In the genomic region with DNA sequence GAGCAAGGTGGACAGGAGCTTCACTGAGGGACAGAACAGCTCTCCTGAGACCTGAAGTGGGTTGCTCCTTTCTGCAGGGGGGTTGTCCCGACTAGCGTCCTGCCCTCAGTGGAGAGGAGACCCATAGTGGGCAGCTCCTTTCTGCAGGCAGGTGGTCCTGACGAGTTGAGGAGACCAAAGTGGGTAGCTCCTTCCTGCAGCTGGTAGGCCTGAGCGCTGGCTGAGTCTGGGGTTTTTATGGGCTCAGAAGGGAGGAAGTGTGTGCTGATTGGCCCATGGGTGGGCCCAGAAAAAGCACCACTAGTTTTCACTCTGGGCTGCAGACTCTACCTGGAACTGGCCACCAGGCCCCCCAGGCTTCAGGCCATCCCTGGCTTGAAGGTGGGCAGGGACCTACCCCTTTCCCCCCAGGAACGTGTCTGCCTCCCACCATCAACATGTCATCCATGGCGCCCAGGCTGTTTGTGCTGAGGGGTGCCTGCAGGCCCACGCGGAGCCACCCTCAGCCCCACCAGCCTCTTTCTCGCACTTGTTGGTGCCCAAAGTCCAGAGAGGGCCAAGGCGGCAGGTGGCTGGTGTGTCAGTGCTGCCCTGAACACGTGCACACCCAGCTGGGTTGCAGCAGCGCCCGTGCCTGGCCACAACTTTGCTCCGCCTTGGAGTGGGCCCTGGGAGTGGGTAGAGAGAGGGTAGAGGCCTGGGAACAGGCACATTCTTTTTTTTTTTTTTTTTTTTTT, we compare ENCODE assay signal across 1 cellular context.
TF ChIP-seq lines count a peak whose summit lies in the region.

No MANE protein-coding gene starts in this region.

TF ChIP-seq in GM23338, 12 proteins besides CTCF, POLR2A, EP300 and RAD21:
- TF ChIP-seq NANOG (IDR thresholded peaks at IDR 0.05; ENCODE audit: borderline replicate concordance) (no peak), CREB1 (CRISPR knock-in tag; IDR thresholded peaks at IDR 0.05; ENCODE audit: low read depth) (no peak), ZNF462 (CRISPR knock-in tag; IDR thresholded peaks at IDR 0.05) (no peak), ZNF114 (CRISPR knock-in tag; IDR thresholded peaks at IDR 0.05) (no peak), EZH2phosphoT487 (IDR thresholded peaks at IDR 0.05; ENCODE audit: unreplicated experiment) (no peak), JUNB (IDR thresholded peaks at IDR 0.05; ENCODE audit: unreplicated experiment) (no peak), POLR2AphosphoS5 (IDR thresholded peaks at IDR 0.05; ENCODE audit: low read depth) (no peak)
- TF ChIP-seq, protein P1, sequence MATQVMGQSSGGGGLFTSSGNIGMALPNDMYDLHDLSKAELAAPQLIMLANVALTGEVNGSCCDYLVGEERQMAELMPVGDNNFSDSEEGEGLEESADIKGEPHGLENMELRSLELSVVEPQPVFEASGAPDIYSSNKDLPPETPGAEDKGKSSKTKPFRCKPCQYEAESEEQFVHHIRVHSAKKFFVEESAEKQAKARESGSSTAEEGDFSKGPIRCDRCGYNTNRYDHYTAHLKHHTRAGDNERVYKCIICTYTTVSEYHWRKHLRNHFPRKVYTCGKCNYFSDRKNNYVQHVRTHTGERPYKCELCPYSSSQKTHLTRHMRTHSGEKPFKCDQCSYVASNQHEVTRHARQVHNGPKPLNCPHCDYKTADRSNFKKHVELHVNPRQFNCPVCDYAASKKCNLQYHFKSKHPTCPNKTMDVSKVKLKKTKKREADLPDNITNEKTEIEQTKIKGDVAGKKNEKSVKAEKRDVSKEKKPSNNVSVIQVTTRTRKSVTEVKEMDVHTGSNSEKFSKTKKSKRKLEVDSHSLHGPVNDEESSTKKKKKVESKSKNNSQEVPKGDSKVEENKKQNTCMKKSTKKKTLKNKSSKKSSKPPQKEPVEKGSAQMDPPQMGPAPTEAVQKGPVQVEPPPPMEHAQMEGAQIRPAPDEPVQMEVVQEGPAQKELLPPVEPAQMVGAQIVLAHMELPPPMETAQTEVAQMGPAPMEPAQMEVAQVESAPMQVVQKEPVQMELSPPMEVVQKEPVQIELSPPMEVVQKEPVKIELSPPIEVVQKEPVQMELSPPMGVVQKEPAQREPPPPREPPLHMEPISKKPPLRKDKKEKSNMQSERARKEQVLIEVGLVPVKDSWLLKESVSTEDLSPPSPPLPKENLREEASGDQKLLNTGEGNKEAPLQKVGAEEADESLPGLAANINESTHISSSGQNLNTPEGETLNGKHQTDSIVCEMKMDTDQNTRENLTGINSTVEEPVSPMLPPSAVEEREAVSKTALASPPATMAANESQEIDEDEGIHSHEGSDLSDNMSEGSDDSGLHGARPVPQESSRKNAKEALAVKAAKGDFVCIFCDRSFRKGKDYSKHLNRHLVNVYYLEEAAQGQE (IDR thresholded peaks at IDR 0.05; ENCODE audit: unreplicated experiment), result no peak
